In genomic region chr16:18800674-18801196, GRCh38 we compare ENCODE assay signal across 8 cellular contexts. TPM values are rescaled to one million over a fixed set of nuclear protein-coding genes. Genes with fewer than 3 reads are reported as not detected.
DNase-seq lines count a peak whose midpoint lies in the region; ATAC-seq and TF ChIP-seq lines count a peak whose summit lies in the region.

No MANE protein-coding gene starts in this region.

- DNase-seq in EH (ENCODE audit: low read depth) (peak; percentile 54), HFF-Myc (ENCODE audit: extremely low read depth, low read depth) (no peak), left cardiac atrium (peak; percentile 28), sigmoid colon (no peak), NCI-H345 treated with DMSO at 0.1 percent for 48 hours (lab: John Stamatoyannopoulos, UW; ENCODE audit: unreplicated experiment) (no peak), dedifferentiated amniotic fluid mesenchymal stem cell (ENCODE audit: extremely low spot score) (no peak), NAMALWA (ENCODE audit: low spot score) (no peak)
- DNase-seq in activated CD4-positive, alpha-beta memory T cell treated with anti-CD3 and anti-CD28 coated beads for 36 hours, result no peak

- peaks cover 0 to 42% (median 30%) of the 10 kb centered on the region in 4 donors for H3K4me1 ChIP-seq in sigmoid colon

- peaks cover 2% of the 10 kb centered on the region for H3K27me3 Mint-ChIP-seq in activated CD4-positive, alpha-beta memory T cell treated with anti-CD3 and anti-CD28 coated beads for 36 hours

- TF ChIP-seq EP300 in sigmoid colon (IDR thresholded peaks at IDR 0.05), result no peak

- no peak for TF ChIP-seq POLR2A in sigmoid colon (IDR thresholded peaks at IDR 0.05)

- intact Hi-C loops in activated CD4-positive, alpha-beta memory T cell treated with anti-CD3 and anti-CD28 coated beads for 36 hours (cut with micrococcal nuclease), result loop anchor here (1.0 to 5.0 kb wide), 7 partner anchors 10 to 722 kb away; partner anchors contain the start of genes CCP110, COQ7, GDE1 and RPS15A
- intact Hi-C loops in left cardiac atrium (cut with DNase I) (loop anchor here in 1 of 2 donors (10.0 kb wide), 1 partner anchor 164 kb away; no protein-coding TSS in a partner anchor), sigmoid colon (cut with DNase I) (loop anchor here (2.0 to 5.0 kb wide), 3 partner anchors 127 to 722 kb away; partner anchors contain the start of genes CCP110, GDE1 and SMG1)

- peak; percentile 13 to 43 for ATAC-seq in left cardiac atrium

- no peaks in the 10 kb centered on the region for H3K27me3 ChIP-seq in sigmoid colon

- peak overlapping the region; percentile 95 for H3K27ac Mint-ChIP-seq in activated CD4-positive, alpha-beta memory T cell treated with anti-CD3 and anti-CD28 coated beads for 36 hours

- H3K4me3 Mint-ChIP-seq in activated CD4-positive, alpha-beta memory T cell treated with anti-CD3 and anti-CD28 coated beads for 36 hours, result peak overlapping the region; percentile 98

- H3K36me3 ChIP-seq in sigmoid colon, result peaks cover 0 to 27% (median 2%) of the 10 kb centered on the region in 4 donors

- CTCF ChIA-PET in activated CD4-positive, alpha-beta memory T cell treated with anti-CD3 and anti-CD28 coated beads for 36 hours (lab: Charles Lee), result interaction anchor here (0.6 to 4.6 kb wide), 22 partner anchors 9 to 276 kb away, joined by 3 to 90 read pairs (median 5); partner anchors contain the start of gene RPS15A

- peaks cover 34% of the 10 kb centered on the region for H3K36me3 Mint-ChIP-seq in activated CD4-positive, alpha-beta memory T cell treated with anti-CD3 and anti-CD28 coated beads for 36 hours

- H3K27ac ChIP-seq in sigmoid colon, result peak overlapping the region; percentile 81 to 95 (median 92)

- POLR2A ChIA-PET in activated CD4-positive, alpha-beta memory T cell treated with anti-CD3 and anti-CD28 coated beads for 36 hours (lab: Charles Lee), result interaction anchor here (1.0 to 7.2 kb wide), 3 partner anchors 11 to 125 kb away, joined by 7 to 126 read pairs (median 7); partner anchors contain the start of genes RPS15A and SMG1

- WGBS in sigmoid colon, 2 donors, result 0 to 1% methylated on average over 19 of the region's 19 CpGs

- H3K9me3 ChIP-seq in sigmoid colon, result no peaks in the 10 kb centered on the region

- TF ChIP-seq CTCF in HFF-Myc (IDR thresholded peaks at IDR 0.05; ENCODE audit: low read depth, low read length, missing control alignments) (no peak), sigmoid colon (IDR thresholded peaks at IDR 0.05) (no peak)

- H3K4me1 Mint-ChIP-seq in activated CD4-positive, alpha-beta memory T cell treated with anti-CD3 and anti-CD28 coated beads for 36 hours (ENCODE audit: low read depth), result peaks cover 55% of the 10 kb centered on the region

- H3K4me3 ChIP-seq in HFF-Myc (replicated peaks; ENCODE audit: low read depth, low read length) (peak overlapping the region; percentile 96), sigmoid colon (peak overlapping the region; percentile 61 to 95 (median 90))

- no peaks in the 10 kb centered on the region for H3K9me3 Mint-ChIP-seq in activated CD4-positive, alpha-beta memory T cell treated with anti-CD3 and anti-CD28 coated beads for 36 hours

RNA-seq across cellular contexts. Expression of gene ARL6IP1, which starts 0.6 kb away (rescaled TPM):
- 100 to 1,000 TPM; 110 to 125 TPM for total RNA-seq in activated CD4-positive, alpha-beta memory T cell treated with anti-CD3 and anti-CD28 coated beads for 36 hours
- total RNA-seq in left cardiac atrium (10 to 100 TPM; 37.0 to 39.8 TPM), sigmoid colon (100 to 1,000 TPM in 3 of 4 donors, 10 to 100 TPM in 1; 77.5 to 128 (median 114) TPM)
- polyA plus RNA-seq in sigmoid colon, result 100 to 1,000 TPM in 1 of 3 donors, 10 to 100 TPM in 2; 39.6 to 148 (median 62.7) TPM

RNA-seq across cellular contexts. Expression of gene RPS15A, which starts 10.6 kb away (rescaled TPM):
- total RNA-seq in activated CD4-positive, alpha-beta memory T cell treated with anti-CD3 and anti-CD28 coated beads for 36 hours, result 1,000 to 10,000 TPM; 2,060 to 2,087 TPM
- total RNA-seq in left cardiac atrium (100 to 1,000 TPM; 749 to 791 TPM), sigmoid colon (1,000 to 10,000 TPM; 1,724 to 5,149 (median 4,033) TPM)
- polyA plus RNA-seq in sigmoid colon, result 1,000 to 10,000 TPM; 3,444 to 6,579 (median 4,979) TPM

Comparison
In these comparisons a context has a peak if more than half of its experiments do, and no peak if none do; other contexts are left out.
1. DNase-seq: peak in EH (single experiment) and left cardiac atrium (single experiment); none in HFF-Myc (single experiment), activated CD4-positive, alpha-beta memory T cell treated with anti-CD3 and anti-CD28 coated beads for 36 hours (single experiment), sigmoid colon (single experiment), NCI-H345 treated with DMSO at 0.1 percent for 48 hours (single experiment), dedifferentiated amniotic fluid mesenchymal stem cell (single experiment) and NAMALWA (single experiment).